Comparison of ENCODE assay signal across 25 cellular contexts in genomic region chr6:167120557-167121030, GRCh38. TPM values are rescaled to one million over a fixed set of nuclear protein-coding genes. Genes with fewer than 3 reads are reported as not detected.
DNase-seq lines count a peak whose midpoint lies in the region; ATAC-seq lines count a peak whose summit lies in the region.
"Had no signal": no experiment of that assay in that cellular context is flagged by ENCODE, and none has a peak within 500 bp of the region (broad histone marks: within the 10 kb centered on the region; RNA-seq: fewer than 3 reads in every experiment).

No MANE protein-coding gene starts in this region.

- no peak overlapping the region for H3K9ac ChIP-seq in rectal smooth muscle tissue (ENCODE audit: low read length)

- peak overlapping the region; percentile 63 for H3K27ac ChIP-seq in CD4-positive, alpha-beta memory T cell (ENCODE audit: low read depth, low read length)
- peak overlapping the region; percentile 16 for H3K27ac ChIP-seq in rectal smooth muscle tissue (ENCODE audit: low read depth, low read length)
- H3K27ac ChIP-seq: neutrophil, PC-9, SJCRH30, WERI-Rb-1 had no signal

- H3K9me3 ChIP-seq in CD4-positive, alpha-beta memory T cell (ENCODE audit: control insufficient read depth in 1 of 2, low read length in 2 of 2): no peaks in the 10 kb centered on the region
- H3K9me3 ChIP-seq: breast epithelium, neutrophil, SJCRH30 had no signal

- peaks cover 19 to 36% of the 10 kb centered on the region in 2 donors for H3K36me3 Mint-ChIP-seq in CD4-positive, alpha-beta memory T cell
- peaks cover 4% of the 10 kb centered on the region for H3K36me3 Mint-ChIP-seq in IgD-negative memory B cell
- peaks cover 10% of the 10 kb centered on the region for H3K36me3 Mint-ChIP-seq in central memory CD8-positive, alpha-beta T cell (ENCODE audit: insufficient read depth)
- H3K36me3 Mint-ChIP-seq in activated T-helper 1 cell treated with anti-CD3 and anti-CD28 coated beads, Interleukin-12 subunit alpha, Interleukin-12 subunit beta, Interleukin-2, Interleukin-4 antibody, amounts not matched to agents 30 ng/mL and 10 ng/mL and 1 ng/mL, durations not matched to agents 14 hours and 24 hours and 36 hours (ENCODE audit: low read depth): no peaks in the 10 kb centered on the region

- peak overlapping the region in 1 of 2 donors; percentile 6 for H3K4me3 ChIP-seq in CD4-positive, alpha-beta memory T cell (ENCODE audit: low read length in 2 of 2)
- H3K4me3 ChIP-seq in rectal smooth muscle tissue (ENCODE audit: low read length): no peak overlapping the region
- H3K4me3 ChIP-seq: breast epithelium, PC-9, SJCRH30 had no signal

- peaks cover 85% of the 10 kb centered on the region for H3K4me1 ChIP-seq in CD4-positive, alpha-beta memory T cell (ENCODE audit: insufficient read depth, low read length)
- peaks cover 9% of the 10 kb centered on the region for H3K4me1 ChIP-seq in rectal smooth muscle tissue (ENCODE audit: control insufficient read depth, insufficient read depth, low read length)
- H3K4me1 ChIP-seq: breast epithelium, SJCRH30 had no signal

- H3K9me3 Mint-ChIP-seq in CD4-positive, alpha-beta memory T cell: no peaks in the 10 kb centered on the region
- peaks cover 0 to 2% (median 0%) of the 10 kb centered on the region in 3 donors for H3K9me3 Mint-ChIP-seq in IgD-negative memory B cell
- no peaks in the 10 kb centered on the region for H3K9me3 Mint-ChIP-seq in central memory CD8-positive, alpha-beta T cell
- no peaks in the 10 kb centered on the region for H3K9me3 Mint-ChIP-seq in activated T-helper 1 cell treated with anti-CD3 and anti-CD28 coated beads, Interleukin-12 subunit alpha, Interleukin-12 subunit beta, Interleukin-2, Interleukin-4 antibody, amounts not matched to agents 30 ng/mL and 10 ng/mL and 1 ng/mL, durations not matched to agents 14 hours and 24 hours and 36 hours

- POLR2A ChIA-PET in CD4-positive, alpha-beta memory T cell (lab: Charles Lee; ENCODE audit: partially characterized antibody): interaction anchor here (1.0 to 7.3 kb wide), 11 partner anchors 9 to 164 kb away, joined by 4 to 68 read pairs (median 11); partner anchors contain the start of genes CEP43 and RNASET2

- peak overlapping the region; percentile 94 to 98 (median 95) for H3K27ac Mint-ChIP-seq in CD4-positive, alpha-beta memory T cell
- peak overlapping the region; percentile 85 to 99 (median 96) for H3K27ac Mint-ChIP-seq in IgD-negative memory B cell
- peak overlapping the region; percentile 88 for H3K27ac Mint-ChIP-seq in central memory CD8-positive, alpha-beta T cell (ENCODE audit: low read depth)
- H3K27ac Mint-ChIP-seq in activated T-helper 1 cell treated with anti-CD3 and anti-CD28 coated beads, Interleukin-12 subunit alpha, Interleukin-12 subunit beta, Interleukin-2, Interleukin-4 antibody, amounts not matched to agents 30 ng/mL and 10 ng/mL and 1 ng/mL, durations not matched to agents 14 hours and 24 hours and 36 hours: no peak overlapping the region

- H3K27me3 Mint-ChIP-seq in CD4-positive, alpha-beta memory T cell: peaks cover 0 to 1% of the 10 kb centered on the region in 2 donors
- no peaks in the 10 kb centered on the region for H3K27me3 Mint-ChIP-seq in IgD-negative memory B cell
- peaks cover 22% of the 10 kb centered on the region for H3K27me3 Mint-ChIP-seq in central memory CD8-positive, alpha-beta T cell
- H3K27me3 Mint-ChIP-seq in activated T-helper 1 cell treated with anti-CD3 and anti-CD28 coated beads, Interleukin-12 subunit alpha, Interleukin-12 subunit beta, Interleukin-2, Interleukin-4 antibody, amounts not matched to agents 30 ng/mL and 10 ng/mL and 1 ng/mL, durations not matched to agents 14 hours and 24 hours and 36 hours (ENCODE audit: insufficient read depth): peaks cover 7% of the 10 kb centered on the region

- peaks cover 63 to 95% (median 77%) of the 10 kb centered on the region in 4 donors for H3K4me1 Mint-ChIP-seq in CD4-positive, alpha-beta memory T cell
- peaks cover 37 to 54% (median 43%) of the 10 kb centered on the region in 3 donors for H3K4me1 Mint-ChIP-seq in IgD-negative memory B cell
- H3K4me1 Mint-ChIP-seq in central memory CD8-positive, alpha-beta T cell: peaks cover 65% of the 10 kb centered on the region
- no peaks in the 10 kb centered on the region for H3K4me1 Mint-ChIP-seq in activated T-helper 1 cell treated with anti-CD3 and anti-CD28 coated beads, Interleukin-12 subunit alpha, Interleukin-12 subunit beta, Interleukin-2, Interleukin-4 antibody, amounts not matched to agents 30 ng/mL and 10 ng/mL and 1 ng/mL, durations not matched to agents 14 hours and 24 hours and 36 hours (ENCODE audit: low read depth)

- DNase-seq in CD4-positive, alpha-beta memory T cell: no peak
- no peak for DNase-seq in central memory CD8-positive, alpha-beta T cell (ENCODE audit: low spot score in 2 of 2)
- no peak for DNase-seq in epidermal melanocyte (ENCODE audit: insufficient read length, low spot score)
- DNase-seq in DMS79 (lab: John Stamatoyannopoulos, UW): no peak
- no peak for DNase-seq in activated T-helper 1 cell treated with anti-CD3 and anti-CD28 coated beads, Interleukin-12 subunit alpha, Interleukin-12 subunit beta, Interleukin-2, Interleukin-4 antibody, amounts not matched to agents 30 ng/mL and 10 ng/mL and 1 ng/mL, durations not matched to agents 14 hours and 24 hours and 36 hours (ENCODE audit: low spot score)
- DNase-seq: AML-193, cortex of kidney, DMS 273 treated with DMSO at 0.1 percent for 48 hours, GF-D8, H7, left colon, midbrain, NCI-H1436 treated with DMSO at 0.1 percent for 48 hours, NCI-H2171 treated with DMSO at 0.1 percent for 48 hours, NCI-H69, PC-9, SJCRH30, WERI-Rb-1 had no signal

- H3K27me3 ChIP-seq in CD4-positive, alpha-beta memory T cell (ENCODE audit: insufficient read depth, low read length): no peaks in the 10 kb centered on the region
- no peaks in the 10 kb centered on the region for H3K27me3 ChIP-seq in rectal smooth muscle tissue (ENCODE audit: control insufficient read depth, insufficient read depth, low read length)
- H3K27me3 ChIP-seq: breast epithelium, neutrophil, SJCRH30 had no signal

- intact Hi-C loops in CD4-positive, alpha-beta memory T cell (cut with micrococcal nuclease): loop anchor here (10.0 kb wide), 1 partner anchor 706 kb away; no protein-coding TSS in a partner anchor
- intact Hi-C loops in activated T-helper 1 cell treated with anti-CD3 and anti-CD28 coated beads, Interleukin-12 subunit alpha, Interleukin-12 subunit beta, Interleukin-2, Interleukin-4 antibody, amounts not matched to agents 30 ng/mL and 10 ng/mL and 1 ng/mL, durations not matched to agents 14 hours and 24 hours and 36 hours (cut with micrococcal nuclease): no loop called here

- peak overlapping the region; percentile 15 to 85 (median 72) for H3K4me3 Mint-ChIP-seq in CD4-positive, alpha-beta memory T cell
- peak overlapping the region; percentile 79 to 97 (median 95) for H3K4me3 Mint-ChIP-seq in IgD-negative memory B cell
- no peak overlapping the region for H3K4me3 Mint-ChIP-seq in central memory CD8-positive, alpha-beta T cell
- H3K4me3 Mint-ChIP-seq in activated T-helper 1 cell treated with anti-CD3 and anti-CD28 coated beads, Interleukin-12 subunit alpha, Interleukin-12 subunit beta, Interleukin-2, Interleukin-4 antibody, amounts not matched to agents 30 ng/mL and 10 ng/mL and 1 ng/mL, durations not matched to agents 14 hours and 24 hours and 36 hours: no peak overlapping the region

- peaks cover 4% of the 10 kb centered on the region for H3K36me3 ChIP-seq in CD4-positive, alpha-beta memory T cell (ENCODE audit: insufficient read depth, low read length)
- H3K36me3 ChIP-seq in rectal smooth muscle tissue (ENCODE audit: control insufficient read depth, insufficient read depth, low read length): no peaks in the 10 kb centered on the region
- H3K36me3 ChIP-seq: breast epithelium, neutrophil, SJCRH30, WERI-Rb-1 had no signal

- CTCF ChIA-PET in CD4-positive, alpha-beta memory T cell (lab: Charles Lee; ENCODE audit: partially characterized antibody): interaction anchor here (1.7 to 8.0 kb wide), 6 partner anchors 9 to 121 kb away, joined by 5 to 83 read pairs (median 8); partner anchors contain the start of gene CEP43

- ATAC-seq in central memory CD8-positive, alpha-beta T cell (replicated peaks; ENCODE audit: extremely low read depth, poor library complexity, severe bottlenecking): no peak
- ATAC-seq: left colon had no signal

RNA-seq across cellular contexts. Expression of gene CCR6, which starts 2.3 kb away (rescaled TPM):
- total RNA-seq in CD4-positive, alpha-beta memory T cell: 10 to 100 TPM; 21.7 to 23.7 TPM
- polyA plus RNA-seq in CD4-positive, alpha-beta memory T cell: 100 to 1,000 TPM in 1 of 2 donors, 10 to 100 TPM in 1; 98.7 to 124 TPM
- polyA plus RNA-seq in IgD-negative memory B cell: 79.3 TPM
- not detected in 2 replicates for total RNA-seq in activated T-helper 1 cell treated with anti-CD3 and anti-CD28 coated beads, Interleukin-12 subunit alpha, Interleukin-12 subunit beta, Interleukin-2, Interleukin-4 antibody, amounts not matched to agents 30 ng/mL and 10 ng/mL and 1 ng/mL, durations not matched to agents 14 hours and 24 hours and 36 hours
- total RNA-seq: epithelial cell of proximal tubule; H7; PC-9; SJCRH30; T-helper 2 cell treated with Interferon-gamma antibody and Interleukin-4, amounts not matched to agents 100 ng/mL and 5 ng/mL, for 36 hours; temporal lobe had no signal

RNA-seq across cellular contexts. Expression of gene GPR31, which starts 37.2 kb away (rescaled TPM):
- total RNA-seq in CD4-positive, alpha-beta memory T cell: not detected
- not detected for polyA plus RNA-seq in CD4-positive, alpha-beta memory T cell
- not detected for polyA plus RNA-seq in IgD-negative memory B cell
- total RNA-seq in activated T-helper 1 cell treated with anti-CD3 and anti-CD28 coated beads, Interleukin-12 subunit alpha, Interleukin-12 subunit beta, Interleukin-2, Interleukin-4 antibody, amounts not matched to agents 30 ng/mL and 10 ng/mL and 1 ng/mL, durations not matched to agents 14 hours and 24 hours and 36 hours: not detected in 2 replicates
- total RNA-seq: breast epithelium; epithelial cell of proximal tubule; H7; left colon; PC-9; SJCRH30; T-helper 2 cell treated with Interferon-gamma antibody and Interleukin-4, amounts not matched to agents 100 ng/mL and 5 ng/mL, for 36 hours; temporal lobe had no signal

Comparison
In these comparisons a context has a peak if more than half of its experiments do, and no peak if none do; other contexts are left out.
1. H3K4me3 Mint-ChIP-seq: peak in CD4-positive, alpha-beta memory T cell (8 of 8) and IgD-negative memory B cell (4 of 4); none in central memory CD8-positive, alpha-beta T cell (single experiment) and activated T-helper 1 cell treated with anti-CD3 and anti-CD28 coated beads, Interleukin-12 subunit alpha, Interleukin-12 subunit beta, Interleukin-2, Interleukin-4 antibody, amounts not matched to agents 30 ng/mL and 10 ng/mL and 1 ng/mL, durations not matched to agents 14 hours and 24 hours and 36 hours (single experiment).
2. RNA of gene CCR6, which starts 2.3 kb away (total RNA-seq): 21.7 to 23.7 TPM in CD4-positive, alpha-beta memory T cell; not detected in activated T-helper 1 cell treated with anti-CD3 and anti-CD28 coated beads, Interleukin-12 subunit alpha, Interleukin-12 subunit beta, Interleukin-2, Interleukin-4 antibody, amounts not matched to agents 30 ng/mL and 10 ng/mL and 1 ng/mL, durations not matched to agents 14 hours and 24 hours and 36 hours; every median in the first group is over 10 times any median in the second.